1 cellular context compared by ENCODE assay signal in the genomic region with DNA sequence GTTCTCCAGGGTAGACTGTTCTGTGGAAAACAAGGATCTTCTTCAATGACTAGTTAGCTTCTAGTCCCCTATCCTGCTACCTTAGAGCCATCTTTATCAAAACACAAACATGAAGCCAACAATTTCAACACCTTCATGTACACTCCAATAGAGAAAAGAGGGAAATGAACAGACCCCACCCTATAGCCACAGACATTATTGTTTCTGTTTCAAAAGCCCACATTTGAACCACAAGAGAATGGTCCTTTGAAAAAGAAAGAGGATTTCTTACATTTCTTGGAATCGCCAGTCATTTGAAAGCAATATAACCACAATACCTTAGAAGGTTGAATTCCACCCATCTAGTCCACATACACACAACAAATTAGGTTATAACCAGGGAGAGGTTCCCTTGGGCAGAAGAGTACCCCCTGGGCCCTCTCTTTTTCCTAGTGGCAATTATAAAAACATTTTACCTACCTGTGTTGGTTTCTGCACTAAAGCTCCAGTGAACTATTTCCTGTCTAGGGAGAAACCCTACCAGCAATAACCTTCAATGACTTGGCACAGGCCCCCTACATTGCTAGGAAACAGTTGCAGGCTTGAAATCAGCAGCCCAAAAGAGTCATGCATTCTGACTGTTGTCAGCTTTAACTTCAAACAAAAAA.
TF ChIP-seq lines count a peak whose summit lies in the region.

No MANE protein-coding gene starts in this region.

TF ChIP-seq in SK-N-SH treated with all-trans-retinoic acid at 6 μM for 48 hours, 23 proteins besides CTCF, POLR2A, EP300 and RAD21 (continued from another document):
- TF ChIP-seq PPARA (CRISPR knock-in tag; IDR thresholded peaks at IDR 0.05; ENCODE audit: borderline replicate concordance): no peak
- no peak for TF ChIP-seq ZNF565 (CRISPR knock-in tag; conservative IDR thresholded peaks at IDR 0.05; ENCODE audit: low read depth)
- TF ChIP-seq, protein P1, sequence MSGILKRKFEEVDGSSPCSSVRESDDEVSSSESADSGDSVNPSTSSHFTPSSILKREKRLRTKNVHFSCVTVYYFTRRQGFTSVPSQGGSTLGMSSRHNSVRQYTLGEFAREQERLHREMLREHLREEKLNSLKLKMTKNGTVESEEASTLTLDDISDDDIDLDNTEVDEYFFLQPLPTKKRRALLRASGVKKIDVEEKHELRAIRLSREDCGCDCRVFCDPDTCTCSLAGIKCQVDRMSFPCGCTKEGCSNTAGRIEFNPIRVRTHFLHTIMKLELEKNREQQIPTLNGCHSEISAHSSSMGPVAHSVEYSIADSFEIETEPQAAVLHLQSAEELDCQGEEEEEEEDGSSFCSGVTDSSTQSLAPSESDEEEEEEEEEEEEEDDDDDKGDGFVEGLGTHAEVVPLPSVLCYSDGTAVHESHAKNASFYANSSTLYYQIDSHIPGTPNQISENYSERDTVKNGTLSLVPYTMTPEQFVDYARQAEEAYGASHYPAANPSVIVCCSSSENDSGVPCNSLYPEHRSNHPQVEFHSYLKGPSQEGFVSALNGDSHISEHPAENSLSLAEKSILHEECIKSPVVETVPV (CRISPR knock-in tag; IDR thresholded peaks at IDR 0.05): no peak
- TF ChIP-seq, protein P2, sequence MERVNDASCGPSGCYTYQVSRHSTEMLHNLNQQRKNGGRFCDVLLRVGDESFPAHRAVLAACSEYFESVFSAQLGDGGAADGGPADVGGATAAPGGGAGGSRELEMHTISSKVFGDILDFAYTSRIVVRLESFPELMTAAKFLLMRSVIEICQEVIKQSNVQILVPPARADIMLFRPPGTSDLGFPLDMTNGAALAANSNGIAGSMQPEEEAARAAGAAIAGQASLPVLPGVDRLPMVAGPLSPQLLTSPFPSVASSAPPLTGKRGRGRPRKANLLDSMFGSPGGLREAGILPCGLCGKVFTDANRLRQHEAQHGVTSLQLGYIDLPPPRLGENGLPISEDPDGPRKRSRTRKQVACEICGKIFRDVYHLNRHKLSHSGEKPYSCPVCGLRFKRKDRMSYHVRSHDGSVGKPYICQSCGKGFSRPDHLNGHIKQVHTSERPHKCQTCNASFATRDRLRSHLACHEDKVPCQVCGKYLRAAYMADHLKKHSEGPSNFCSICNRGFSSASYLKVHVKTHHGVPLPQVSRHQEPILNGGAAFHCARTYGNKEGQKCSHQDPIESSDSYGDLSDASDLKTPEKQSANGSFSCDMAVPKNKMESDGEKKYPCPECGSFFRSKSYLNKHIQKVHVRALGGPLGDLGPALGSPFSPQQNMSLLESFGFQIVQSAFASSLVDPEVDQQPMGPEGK (CRISPR knock-in tag; IDR thresholded peaks at IDR 0.05; ENCODE audit: borderline replicate concordance): no peak
- no peak for TF ChIP-seq TOX (CRISPR knock-in tag; IDR thresholded peaks at IDR 0.05; ENCODE audit: borderline replicate concordance)
- no peak for TF ChIP-seq CSDC2 (CRISPR knock-in tag; IDR thresholded peaks at IDR 0.05)
- no peak for TF ChIP-seq SNAI2 (CRISPR knock-in tag; IDR thresholded peaks at IDR 0.05)
- no peak for TF ChIP-seq GLIS3 (CRISPR knock-in tag; IDR thresholded peaks at IDR 0.05)
- no peak for TF ChIP-seq ZFP3 (CRISPR knock-in tag; IDR thresholded peaks at IDR 0.05)
- TF ChIP-seq, protein P3, sequence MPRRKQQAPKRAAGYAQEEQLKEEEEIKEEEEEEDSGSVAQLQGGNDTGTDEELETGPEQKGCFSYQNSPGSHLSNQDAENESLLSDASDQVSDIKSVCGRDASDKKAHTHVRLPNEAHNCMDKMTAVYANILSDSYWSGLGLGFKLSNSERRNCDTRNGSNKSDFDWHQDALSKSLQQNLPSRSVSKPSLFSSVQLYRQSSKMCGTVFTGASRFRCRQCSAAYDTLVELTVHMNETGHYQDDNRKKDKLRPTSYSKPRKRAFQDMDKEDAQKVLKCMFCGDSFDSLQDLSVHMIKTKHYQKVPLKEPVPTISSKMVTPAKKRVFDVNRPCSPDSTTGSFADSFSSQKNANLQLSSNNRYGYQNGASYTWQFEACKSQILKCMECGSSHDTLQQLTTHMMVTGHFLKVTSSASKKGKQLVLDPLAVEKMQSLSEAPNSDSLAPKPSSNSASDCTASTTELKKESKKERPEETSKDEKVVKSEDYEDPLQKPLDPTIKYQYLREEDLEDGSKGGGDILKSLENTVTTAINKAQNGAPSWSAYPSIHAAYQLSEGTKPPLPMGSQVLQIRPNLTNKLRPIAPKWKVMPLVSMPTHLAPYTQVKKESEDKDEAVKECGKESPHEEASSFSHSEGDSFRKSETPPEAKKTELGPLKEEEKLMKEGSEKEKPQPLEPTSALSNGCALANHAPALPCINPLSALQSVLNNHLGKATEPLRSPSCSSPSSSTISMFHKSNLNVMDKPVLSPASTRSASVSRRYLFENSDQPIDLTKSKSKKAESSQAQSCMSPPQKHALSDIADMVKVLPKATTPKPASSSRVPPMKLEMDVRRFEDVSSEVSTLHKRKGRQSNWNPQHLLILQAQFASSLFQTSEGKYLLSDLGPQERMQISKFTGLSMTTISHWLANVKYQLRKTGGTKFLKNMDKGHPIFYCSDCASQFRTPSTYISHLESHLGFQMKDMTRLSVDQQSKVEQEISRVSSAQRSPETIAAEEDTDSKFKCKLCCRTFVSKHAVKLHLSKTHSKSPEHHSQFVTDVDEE (CRISPR knock-in tag; IDR thresholded peaks at IDR 0.05): no peak
